ENCODE assay signal across 26 cellular contexts in genomic region chr3:190830031-190830430, GRCh38. TPM values are rescaled to one million over a fixed set of nuclear protein-coding genes. Genes with fewer than 3 reads are reported as not detected.
"Had no signal": no experiment of that assay in that cellular context is flagged by ENCODE, and none has a peak within 500 bp of the region (broad histone marks: within the 10 kb centered on the region; RNA-seq: fewer than 3 reads in every experiment).

No MANE protein-coding gene starts in this region.

- H3K9me3 Mint-ChIP-seq: mesothelial cell of epicardium; nephron progenitor cell; neural progenitor cell; stimulated activated memory B cell treated with anti-CD40 and anti-IgM and Interleukin-4, amounts not matched to agents 10 μg/mL and 1 μg/mL and 100 μg/mL, for 72 hours; stimulated activated naive CD8-positive, alpha-beta T cell treated with anti-CD3 and anti-CD28 coated beads, Interleukin-15, amount 100 ng/mL, for 72 hours had no signal

- ATAC-seq: left colon; mucosa of descending colon; naive thymus-derived CD4-positive, alpha-beta T cell; psoas muscle; right lobe of liver; stimulated activated memory B cell treated with anti-CD40 and anti-IgM and Interleukin-4, amounts not matched to agents 10 μg/mL and 1 μg/mL and 100 μg/mL, for 72 hours; stimulated activated naive CD8-positive, alpha-beta T cell treated with anti-CD3 and anti-CD28 coated beads, Interleukin-15, amount 100 ng/mL, for 72 hours had no signal

- H3K4me1 Mint-ChIP-seq: naive thymus-derived CD4-positive, alpha-beta T cell; nephron progenitor cell; stimulated activated memory B cell treated with anti-CD40 and anti-IgM and Interleukin-4, amounts not matched to agents 10 μg/mL and 1 μg/mL and 100 μg/mL, for 72 hours; stimulated activated naive CD8-positive, alpha-beta T cell treated with anti-CD3 and anti-CD28 coated beads, Interleukin-15, amount 100 ng/mL, for 72 hours had no signal

- DNase-seq: islet precursor cell; left colon; left ventricle myocardium inferior; mesendoderm; mucosa of descending colon; naive thymus-derived CD4-positive, alpha-beta T cell; nephron progenitor cell; occipital lobe; psoas muscle; right lobe of liver; stimulated activated CD4-positive, alpha-beta T cell treated with anti-CD3 and anti-CD28 coated beads, Interleukin-1b, Interleukin-23, amount 100 ng/mL, for 48 hours; stimulated activated CD4-positive, alpha-beta T cell treated with anti-CD3 and anti-CD28 coated beads, Interleukin-2, amount 100 ng/mL, for 48 hours; stimulated activated CD4-positive, alpha-beta T cell treated with anti-CD3 and anti-CD28 coated beads, Interleukin-4, amount 100 ng/mL, for 4 hours; stimulated activated CD8-positive, alpha-beta memory T cell treated with anti-CD3 and anti-CD28 coated beads, Interleukin-4, amount 100 ng/mL, for 48 hours; stimulated activated naive CD4-positive, alpha-beta T cell treated with Interleukin-2 at 50 U/mL for 16 hours; stimulated activated naive CD8-positive, alpha-beta T cell treated with anti-CD3 and anti-CD28 coated beads, Interleukin-15, amount 100 ng/mL, for 72 hours; substantia nigra; transverse colon; upper lobe of left lung had no signal

- H3K27ac Mint-ChIP-seq: mesothelial cell of epicardium; naive thymus-derived CD4-positive, alpha-beta T cell; nephron progenitor cell; stimulated activated memory B cell treated with anti-CD40 and anti-IgM and Interleukin-4, amounts not matched to agents 10 μg/mL and 1 μg/mL and 100 μg/mL, for 72 hours had no signal

- H3K36me3 Mint-ChIP-seq: mesothelial cell of epicardium; naive thymus-derived CD4-positive, alpha-beta T cell; neural progenitor cell; stimulated activated memory B cell treated with anti-CD40 and anti-IgM and Interleukin-4, amounts not matched to agents 10 μg/mL and 1 μg/mL and 100 μg/mL, for 72 hours had no signal

- H3K4me3 Mint-ChIP-seq: mesothelial cell of epicardium; naive thymus-derived CD4-positive, alpha-beta T cell; nephron progenitor cell; neural progenitor cell; stimulated activated memory B cell treated with anti-CD40 and anti-IgM and Interleukin-4, amounts not matched to agents 10 μg/mL and 1 μg/mL and 100 μg/mL, for 72 hours; stimulated activated naive CD8-positive, alpha-beta T cell treated with anti-CD3 and anti-CD28 coated beads, Interleukin-15, amount 100 ng/mL, for 72 hours had no signal

- H3K27me3 Mint-ChIP-seq: stimulated activated naive CD8-positive, alpha-beta T cell treated with anti-CD3 and anti-CD28 coated beads, Interleukin-15, amount 100 ng/mL, for 72 hours had no signal

RNA-seq across cellular contexts. Expression of gene GMNC, which starts 32.5 kb away (rescaled TPM):
- total RNA-seq: left colon; lower leg skin; mucosa of descending colon; myocyte; naive thymus-derived CD4-positive, alpha-beta T cell; posterior vena cava; smooth muscle cell; transverse colon had no signal
